13 cellular contexts compared by ENCODE assay signal in the genomic region with DNA sequence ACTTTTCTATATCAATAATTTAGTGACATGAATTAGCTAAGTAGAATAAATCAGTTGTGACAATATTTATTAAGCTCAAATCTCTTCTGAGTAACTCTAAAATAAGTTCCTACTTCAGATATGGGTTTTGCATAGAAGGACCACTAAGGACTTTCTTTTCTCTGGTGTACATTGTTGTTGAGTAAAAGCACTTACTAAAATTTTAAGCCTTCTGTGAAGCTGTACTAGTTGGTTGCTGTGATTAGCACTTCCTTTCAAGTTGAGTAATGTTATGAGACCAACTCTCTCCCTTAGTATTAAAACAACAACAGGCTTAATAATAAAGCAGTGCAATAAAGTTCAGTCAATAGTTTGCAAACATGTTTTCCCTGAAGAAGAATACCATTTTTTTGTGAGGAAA.
DNase-seq lines count a peak whose midpoint lies in the region; ATAC-seq and TF ChIP-seq lines count a peak whose summit lies in the region.
"Had no signal": no experiment of that assay in that cellular context is flagged by ENCODE, and none has a peak within 500 bp of the region (broad histone marks: within the 10 kb centered on the region; RNA-seq: fewer than 3 reads in every experiment).

No MANE protein-coding gene starts in this region.

- no peak overlapping the region for H3K4me3 Mint-ChIP-seq in glutamatergic neuron (ENCODE audit: unreplicated experiment)
- H3K4me3 Mint-ChIP-seq: activated naive CD8-positive, alpha-beta T cell treated with anti-CD3 and anti-CD28 coated beads, Interleukin-2, amount 50 U/mL, for 24 hours; stimulated activated memory B cell treated with anti-CD40 and anti-IgM and Interleukin-4, amounts not matched to agents 10 μg/mL and 1 μg/mL and 100 μg/mL, for 72 hours had no signal

- H3K27me3 Mint-ChIP-seq in glutamatergic neuron (ENCODE audit: unreplicated experiment) = no peaks in the 10 kb centered on the region
- H3K27me3 Mint-ChIP-seq: activated naive CD8-positive, alpha-beta T cell treated with anti-CD3 and anti-CD28 coated beads, Interleukin-2, amount 50 U/mL, for 24 hours; stimulated activated memory B cell treated with anti-CD40 and anti-IgM and Interleukin-4, amounts not matched to agents 10 μg/mL and 1 μg/mL and 100 μg/mL, for 72 hours had no signal

- H3K4me1 Mint-ChIP-seq in glutamatergic neuron (ENCODE audit: low read depth, unreplicated experiment) = no peaks in the 10 kb centered on the region
- H3K4me1 Mint-ChIP-seq: stimulated activated memory B cell treated with anti-CD40 and anti-IgM and Interleukin-4, amounts not matched to agents 10 μg/mL and 1 μg/mL and 100 μg/mL, for 72 hours had no signal

- no peak overlapping the region for H3K27ac Mint-ChIP-seq in glutamatergic neuron (ENCODE audit: unreplicated experiment)
- H3K27ac Mint-ChIP-seq: activated naive CD8-positive, alpha-beta T cell treated with anti-CD3 and anti-CD28 coated beads, Interleukin-2, amount 50 U/mL, for 24 hours; stimulated activated memory B cell treated with anti-CD40 and anti-IgM and Interleukin-4, amounts not matched to agents 10 μg/mL and 1 μg/mL and 100 μg/mL, for 72 hours had no signal

- DNase-seq in glutamatergic neuron (no peak), anterior cingulate cortex (lab: John Stamatoyannopoulos, UW) (no peak), left cardiac atrium (no peak), NCI-H1694 (lab: John Stamatoyannopoulos, UW) (no peak)
- DNase-seq: activated naive CD8-positive, alpha-beta T cell treated with anti-CD3 and anti-CD28 coated beads, Interleukin-2, amount 50 U/mL, for 24 hours; BE2C; cortex of kidney; NCI-H1092 had no signal

- intact Hi-C loops in left cardiac atrium (cut with DNase I) = no loop called here

- no peak for TF ChIP-seq CTCF in glutamatergic neuron (IDR thresholded peaks at IDR 0.05; ENCODE audit: partially characterized antibody, unreplicated experiment)

- no peaks in the 10 kb centered on the region for H3K9me3 Mint-ChIP-seq in glutamatergic neuron (ENCODE audit: unreplicated experiment)
- H3K9me3 Mint-ChIP-seq: stimulated activated memory B cell treated with anti-CD40 and anti-IgM and Interleukin-4, amounts not matched to agents 10 μg/mL and 1 μg/mL and 100 μg/mL, for 72 hours had no signal

- ATAC-seq in GM18520 (IDR thresholded peaks at IDR 0.05; ENCODE audit: unreplicated experiment) (peak; percentile 36), GM21515 (IDR thresholded peaks at IDR 0.05; ENCODE audit: unreplicated experiment) (peak; percentile 63), HG02981 (IDR thresholded peaks at IDR 0.05; ENCODE audit: unreplicated experiment) (peak; percentile 72), HG03565 (IDR thresholded peaks at IDR 0.05; ENCODE audit: unreplicated experiment) (peak; percentile 72), left cardiac atrium (no peak)
- ATAC-seq: activated naive CD8-positive, alpha-beta T cell treated with anti-CD3 and anti-CD28 coated beads, Interleukin-2, amount 50 U/mL, for 24 hours; stimulated activated memory B cell treated with anti-CD40 and anti-IgM and Interleukin-4, amounts not matched to agents 10 μg/mL and 1 μg/mL and 100 μg/mL, for 72 hours had no signal

- no peaks in the 10 kb centered on the region for H3K36me3 Mint-ChIP-seq in glutamatergic neuron (ENCODE audit: unreplicated experiment)
- H3K36me3 Mint-ChIP-seq: stimulated activated memory B cell treated with anti-CD40 and anti-IgM and Interleukin-4, amounts not matched to agents 10 μg/mL and 1 μg/mL and 100 μg/mL, for 72 hours had no signal

Comparison
In these comparisons a context has a peak if more than half of its experiments do, and no peak if none do; other contexts are left out.
1. ATAC-seq: peak in GM18520 (single experiment), GM21515 (single experiment), HG02981 (single experiment) and HG03565 (single experiment); none in left cardiac atrium (0 of 2).